ENCODE assay signal across 8 cellular contexts in the genomic region with DNA sequence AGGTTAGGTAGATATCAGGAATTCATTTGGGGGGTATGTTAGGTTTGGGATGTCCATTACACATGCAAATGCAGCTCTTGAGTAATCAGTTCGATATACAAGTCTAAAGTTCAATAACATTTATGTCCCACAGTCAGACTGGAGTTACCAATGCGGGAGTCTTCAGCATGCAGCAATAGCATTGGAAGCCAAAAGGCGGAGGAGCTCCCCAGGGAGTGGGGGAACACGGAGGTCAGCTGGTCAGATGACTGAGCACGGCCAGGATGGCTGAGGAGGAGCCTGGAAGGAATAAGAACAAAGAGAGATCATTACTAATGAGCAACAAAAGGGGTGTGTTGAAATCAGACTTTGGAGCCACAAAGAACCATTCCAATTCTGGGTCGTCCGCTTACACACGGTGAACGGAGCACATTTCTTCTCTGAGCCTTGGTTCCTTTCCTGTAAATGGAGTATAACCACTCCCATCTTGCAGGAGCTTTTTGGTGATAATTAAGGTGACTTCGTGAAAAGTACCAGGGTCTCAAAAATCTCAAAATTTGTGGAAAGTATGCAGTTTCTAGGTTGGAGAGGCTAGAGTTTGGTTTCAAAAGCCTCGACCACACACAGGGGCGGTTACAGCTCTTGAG. TPM values are rescaled to one million over a fixed set of nuclear protein-coding genes. Genes with fewer than 3 reads are reported as not detected.
A peak's percentile ranks its signal among the peaks of the same experiment; 100 is the strongest.
DNase-seq lines count a peak whose midpoint lies in the region; ATAC-seq and TF ChIP-seq lines count a peak whose summit lies in the region.

No MANE protein-coding gene starts in this region.

- peaks cover 36% of the 10 kb centered on the region for H3K36me3 Mint-ChIP-seq in T-helper 2 cell treated with Interferon-gamma antibody and Interleukin-4, amounts not matched to agents 5 μg/mL and 100 μg/mL, for 36 hours (ENCODE audit: low read depth)
- peaks cover 28% of the 10 kb centered on the region for H3K36me3 Mint-ChIP-seq in T-cell

- peak overlapping the region; percentile 85 for H3K4me3 Mint-ChIP-seq in T-helper 2 cell treated with Interferon-gamma antibody and Interleukin-4, amounts not matched to agents 5 μg/mL and 100 μg/mL, for 36 hours
- peak overlapping the region; percentile 74 to 86 (median 83) for H3K4me3 Mint-ChIP-seq in T-cell

- H4K20me1 ChIP-seq in fibroblast of lung (ENCODE audit: control insufficient read depth, extremely low read depth, insufficient read depth, low read length): no peaks in the 10 kb centered on the region

- no peaks in the 10 kb centered on the region for H3K27me3 ChIP-seq in fibroblast of lung (ENCODE audit: control insufficient read depth, insufficient read depth, low read length)
- H3K27me3 ChIP-seq in neutrophil: no peaks in the 10 kb centered on the region

- DNase-seq in T-helper 2 cell treated with Interferon-gamma antibody and Interleukin-4, amounts not matched to agents 5 μg/mL and 100 μg/mL, for 36 hours (ENCODE audit: low spot score): no peak
- no peak for DNase-seq in T-helper 2 cell
- DNase-seq in T-cell: no peak
- peak; percentile 51 to 76 for DNase-seq in fibroblast of lung (ENCODE audit: low read depth in 2 of 2)
- DNase-seq in SK-N-DZ (ENCODE audit: low spot score): no peak
- no peak for DNase-seq in globus pallidus (ENCODE audit: low spot score)
- no peak for DNase-seq in NCI-H226

- ATAC-seq in T-cell (replicated peaks in 1 of 4): peak in 2 of 4 experiments; percentile 2

- H3K4me3 ChIP-seq in fibroblast of lung (replicated peaks in 1 of 4; ENCODE audit: control extremely low read depth in 1 of 4, insufficient read depth in 1 of 4, low read depth in 3 of 4, low read length in 4 of 4) (peak overlapping the region; percentile 27 to 77 (median 58)), neutrophil (ENCODE audit: low read depth in 1 of 2, low read length in 1 of 2) (peak overlapping the region; percentile 65 to 67)

- peak overlapping the region; percentile 85 for H3K9ac ChIP-seq in fibroblast of lung (ENCODE audit: insufficient read depth, low read length)

- H3K4me1 ChIP-seq in fibroblast of lung (ENCODE audit: control insufficient read depth, extremely low read depth, insufficient read depth, low read length) (peaks cover 9% of the 10 kb centered on the region), neutrophil (ENCODE audit: control insufficient read depth in 1 of 2, insufficient read depth in 1 of 2, low read depth in 1 of 2, low read length in 1 of 2) (peaks cover 29 to 33% of the 10 kb centered on the region in 2 experiments)

- H3K9me3 ChIP-seq in fibroblast of lung (ENCODE audit: control insufficient read depth, insufficient read depth, low read depth, low read length) (no peaks in the 10 kb centered on the region), neutrophil (no peaks in the 10 kb centered on the region)

- H3K36me3 ChIP-seq in fibroblast of lung (ENCODE audit: control insufficient read depth, insufficient read depth, low read length) (peaks cover 2% of the 10 kb centered on the region), neutrophil (no peaks in the 10 kb centered on the region)

- CTCF ChIA-PET in T-cell (lab: Charles Lee): interaction anchor here in 1 of 2 donors (1.5 kb wide), 1 partner anchor 27 kb away, joined by 3 read pairs; no protein-coding TSS in a partner anchor

- peaks cover 17% of the 10 kb centered on the region for H3K79me2 ChIP-seq in fibroblast of lung (ENCODE audit: control insufficient read depth, insufficient read depth, low read length)

- H3K9me3 Mint-ChIP-seq in T-helper 2 cell treated with Interferon-gamma antibody and Interleukin-4, amounts not matched to agents 5 μg/mL and 100 μg/mL, for 36 hours: peaks cover 21% of the 10 kb centered on the region
- H3K9me3 Mint-ChIP-seq in T-cell: peaks cover 0 to 23% (median 3%) of the 10 kb centered on the region in 3 donors

- peaks cover 9% of the 10 kb centered on the region for H3K27me3 Mint-ChIP-seq in T-helper 2 cell treated with Interferon-gamma antibody and Interleukin-4, amounts not matched to agents 5 μg/mL and 100 μg/mL, for 36 hours (ENCODE audit: low read depth)
- H3K27me3 Mint-ChIP-seq in T-cell: no peaks in the 10 kb centered on the region

- TF ChIP-seq CTCF in fibroblast of lung (conservative IDR thresholded peaks at IDR 0.05 in 1 of 2, IDR thresholded peaks at IDR 0.05 in 1 of 2; ENCODE audit: low read depth in 1 of 2, low read length in 2 of 2) (no peak), neutrophil (IDR thresholded peaks at IDR 0.05) (no peak)

- H2AFZ ChIP-seq in fibroblast of lung (ENCODE audit: low read length): peak overlapping the region; percentile 23

- peaks cover 52% of the 10 kb centered on the region for H3K4me1 Mint-ChIP-seq in T-helper 2 cell treated with Interferon-gamma antibody and Interleukin-4, amounts not matched to agents 5 μg/mL and 100 μg/mL, for 36 hours (ENCODE audit: low read depth)
- peaks cover 38 to 50% (median 42%) of the 10 kb centered on the region in 3 donors for H3K4me1 Mint-ChIP-seq in T-cell

- H3K4me2 ChIP-seq in fibroblast of lung (ENCODE audit: extremely low read depth, insufficient read depth, low read length): peak overlapping the region; percentile 53

- peak overlapping the region; percentile 95 for H3K27ac Mint-ChIP-seq in T-helper 2 cell treated with Interferon-gamma antibody and Interleukin-4, amounts not matched to agents 5 μg/mL and 100 μg/mL, for 36 hours
- peak overlapping the region; percentile 83 to 93 for H3K27ac Mint-ChIP-seq in T-cell

- POLR2A ChIA-PET in T-cell (lab: Charles Lee): interaction anchor here in 1 of 2 donors (0.6 kb wide), 1 partner anchor 672 kb away, joined by 3 read pairs; no protein-coding TSS in a partner anchor

- H3K27ac ChIP-seq in fibroblast of lung (ENCODE audit: insufficient read depth, low read length) (peak overlapping the region; percentile 88), neutrophil (no peak overlapping the region)

RNA-seq across cellular contexts. Expression of a gene that starts 0.5 kb away (rescaled TPM):
- total RNA-seq in T-cell: 10 to 100 TPM; 18.4 to 27.5 (median 21.1) TPM
- total RNA-seq in fibroblast of lung: 14.6 and 23.0 TPM in 2 replicates
- polyA plus RNA-seq in fibroblast of lung: 10.9 and 16.0 TPM in 2 replicates
- polyA plus RNA-seq in fibroblast of lung (2012): 11.3 and 14.5 TPM in 2 replicates
- polyA minus RNA-seq in fibroblast of lung (ENCODE audit: low replicate concordance): 0.44 and 0.75 TPM in 2 replicates
- 47.8 and 50.2 TPM in 2 replicates for polyA plus RNA-seq in SK-N-DZ (2014; cell fraction: cytosol; rRNA removed)
- polyA plus RNA-seq in SK-N-DZ (2014; cell fraction: nucleus; rRNA removed): 31.7 and 41.0 TPM in 2 replicates

RNA-seq across cellular contexts. Expression of a gene that starts 21.6 kb away (rescaled TPM):
- under 1 TPM in 3 of 5 donors, not detected in 2; 0.30 to 0.66 (median 0.35) TPM for total RNA-seq in T-cell
- total RNA-seq in fibroblast of lung: 97.3 and 120 TPM in 2 replicates
- polyA plus RNA-seq in fibroblast of lung: 18.7 and 30.3 TPM in 2 replicates
- 20.9 and 34.2 TPM in 2 replicates for polyA plus RNA-seq in fibroblast of lung (2012)
- 58.2 and 85.1 TPM in 2 replicates for polyA minus RNA-seq in fibroblast of lung (ENCODE audit: low replicate concordance)
- polyA plus RNA-seq in SK-N-DZ (2014; cell fraction: cytosol; rRNA removed): 1.2 TPM in 2 replicates
- 1.6 and 2.9 TPM in 2 replicates for polyA plus RNA-seq in SK-N-DZ (2014; cell fraction: nucleus; rRNA removed)

RNA-seq across cellular contexts. Expression of a gene that starts 40.6 kb away (rescaled TPM):
- total RNA-seq in T-cell: 1 to 10 TPM in 4 of 5 donors, under 1 TPM in 1; 0.55 to 2.8 (median 1.7) TPM
- 5.4 and 11.4 TPM in 2 replicates for total RNA-seq in fibroblast of lung
- polyA plus RNA-seq in fibroblast of lung: 2.5 and 6.4 TPM in 2 replicates
- 3.5 and 8.7 TPM in 2 replicates for polyA plus RNA-seq in fibroblast of lung (2012)
- 3.7 and 8.6 TPM in 2 replicates for polyA minus RNA-seq in fibroblast of lung (ENCODE audit: low replicate concordance)
- polyA plus RNA-seq in SK-N-DZ (2014; cell fraction: cytosol; rRNA removed): 4.0 and 4.5 TPM in 2 replicates
- 9.5 and 13.3 TPM in 2 replicates for polyA plus RNA-seq in SK-N-DZ (2014; cell fraction: nucleus; rRNA removed)

Comparison
In these comparisons a context has a peak if more than half of its experiments do, and no peak if none do; other contexts are left out.
1. DNase-seq: peak in fibroblast of lung (2 of 2); none in T-helper 2 cell treated with Interferon-gamma antibody and Interleukin-4, amounts not matched to agents 5 μg/mL and 100 μg/mL, for 36 hours (single experiment), T-helper 2 cell (0 of 5), T-cell (0 of 34), SK-N-DZ (single experiment), globus pallidus (single experiment) and NCI-H226 (single experiment).
2. RNA of a gene that starts 21.6 kb away (total RNA-seq): 97.3 to 120 TPM in fibroblast of lung; 0.30 to 0.66 TPM in T-cell; every median in the first group is over 10 times any median in the second.